In the genomic region with DNA sequence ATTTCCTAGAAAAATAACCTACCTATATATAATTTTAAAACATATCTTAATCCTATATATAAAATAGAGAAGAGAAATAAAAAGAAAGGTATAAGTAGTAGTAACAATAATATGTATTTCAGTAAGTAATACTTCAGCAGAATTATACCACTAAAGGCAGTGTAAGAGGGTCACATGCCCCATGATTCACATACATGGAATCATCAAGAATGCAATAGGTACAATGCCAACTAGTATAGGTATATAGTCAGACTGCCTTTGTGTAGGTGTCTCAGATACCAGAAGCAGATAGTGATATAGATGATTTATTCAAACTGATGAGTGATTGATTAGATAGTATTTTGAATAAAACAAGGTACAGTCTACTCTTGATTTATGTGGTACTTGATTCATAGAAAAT, we compare ENCODE assay signal across 1 cellular context.
TF ChIP-seq lines count a peak whose summit lies in the region.

No MANE protein-coding gene starts in this region.

TF ChIP-seq in SK-N-SH treated with all-trans-retinoic acid at 6 μM for 48 hours, 23 proteins besides CTCF, POLR2A, EP300 and RAD21 (continued from another document):
- TF ChIP-seq CREB5 (CRISPR knock-in tag; IDR thresholded peaks at IDR 0.05; ENCODE audit: low read depth) (no peak), TSHZ2 (CRISPR knock-in tag; IDR thresholded peaks at IDR 0.05) (no peak), TCF4 (CRISPR knock-in tag; IDR thresholded peaks at IDR 0.05; ENCODE audit: borderline replicate concordance) (no peak), ESRRG (CRISPR knock-in tag; IDR thresholded peaks at IDR 0.05) (no peak), GLIS3 (CRISPR knock-in tag; IDR thresholded peaks at IDR 0.05) (no peak), BACH2 (CRISPR knock-in tag; IDR thresholded peaks at IDR 0.05; ENCODE audit: borderline replicate concordance) (no peak), OSR1 (CRISPR knock-in tag; IDR thresholded peaks at IDR 0.05) (no peak), ISL1 (CRISPR knock-in tag; IDR thresholded peaks at IDR 0.05) (no peak), RARB (CRISPR knock-in tag; IDR thresholded peaks at IDR 0.05) (no peak)
- TF ChIP-seq, protein P1, sequence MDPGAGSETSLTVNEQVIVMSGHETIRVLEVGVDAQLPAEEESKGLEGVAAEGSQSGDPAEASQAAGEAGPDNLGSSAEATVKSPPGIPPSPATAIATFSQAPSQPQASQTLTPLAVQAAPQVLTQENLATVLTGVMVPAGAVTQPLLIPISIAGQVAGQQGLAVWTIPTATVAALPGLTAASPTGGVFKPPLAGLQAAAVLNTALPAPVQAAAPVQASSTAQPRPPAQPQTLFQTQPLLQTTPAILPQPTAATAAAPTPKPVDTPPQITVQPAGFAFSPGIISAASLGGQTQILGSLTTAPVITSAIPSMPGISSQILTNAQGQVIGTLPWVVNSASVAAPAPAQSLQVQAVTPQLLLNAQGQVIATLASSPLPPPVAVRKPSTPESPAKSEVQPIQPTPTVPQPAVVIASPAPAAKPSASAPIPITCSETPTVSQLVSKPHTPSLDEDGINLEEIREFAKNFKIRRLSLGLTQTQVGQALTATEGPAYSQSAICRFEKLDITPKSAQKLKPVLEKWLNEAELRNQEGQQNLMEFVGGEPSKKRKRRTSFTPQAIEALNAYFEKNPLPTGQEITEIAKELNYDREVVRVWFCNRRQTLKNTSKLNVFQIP (CRISPR knock-in tag; IDR thresholded peaks at IDR 0.05; ENCODE audit: borderline replicate concordance, low read depth) = no peak
